1 cellular context compared by ENCODE assay signal in the genomic region with DNA sequence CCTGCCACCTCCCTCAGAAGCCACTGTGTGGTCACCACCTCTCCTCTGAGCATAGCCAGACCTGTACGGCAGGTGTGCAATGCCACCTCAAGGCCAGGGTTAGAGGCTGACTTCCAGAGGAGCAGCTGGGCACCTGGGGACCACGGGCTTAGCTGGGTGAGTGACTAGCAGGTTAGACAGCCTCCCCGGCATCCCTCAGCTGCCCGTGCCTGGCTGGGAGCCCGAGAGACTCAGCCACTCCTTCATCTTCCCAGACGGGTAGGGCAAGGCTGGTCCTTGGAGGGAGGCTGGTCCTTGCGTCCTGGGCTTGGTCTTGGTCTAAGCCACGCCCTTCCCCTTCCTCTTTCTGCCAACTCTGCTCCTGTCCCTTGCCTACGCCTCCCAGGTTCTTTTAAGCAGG.
TF ChIP-seq lines count a peak whose summit lies in the region.

No MANE protein-coding gene starts in this region.

TF ChIP-seq in H1, 55 proteins besides CTCF, POLR2A, EP300 and RAD21 (continued from another document):
- no peak for TF ChIP-seq USF2 (IDR thresholded peaks at IDR 0.05; ENCODE audit: low read length)
